In genomic region chr3:196016485-196016884, GRCh38 we compare ENCODE assay signal across 1 cellular context.
TF ChIP-seq lines count a peak whose summit lies in the region.

No MANE protein-coding gene starts in this region.

TF ChIP-seq in HepG2, 621 proteins besides CTCF, POLR2A, EP300 and RAD21 (continued from another document):
- TF ChIP-seq STAT6 (CRISPR knock-in tag; IDR thresholded peaks at IDR 0.05; ENCODE audit: borderline replicate concordance) (no peak), GATAD2A (CRISPR knock-in tag; IDR thresholded peaks at IDR 0.05) (no peak), ZNF570 (CRISPR knock-in tag; IDR thresholded peaks at IDR 0.05; ENCODE audit: borderline replicate concordance) (no peak), SATB2 (CRISPR knock-in tag; IDR thresholded peaks at IDR 0.05) (no peak), HDAC1 (CRISPR knock-in tag; IDR thresholded peaks at IDR 0.05) (no peak), DBP (CRISPR knock-in tag; IDR thresholded peaks at IDR 0.05; ENCODE audit: not compliant biosample characterization) (no peak), HHEX (CRISPR knock-in tag; IDR thresholded peaks at IDR 0.05) (no peak), ELF1 (CRISPR knock-in tag; IDR thresholded peaks at IDR 0.05) (no peak), GRHL1 (CRISPR knock-in tag; conservative IDR thresholded peaks at IDR 0.05) (no peak)
